ENCODE assay signal across 8 cellular contexts in genomic region chr14:100645200-100645985, GRCh38. TPM values are rescaled to one million over a fixed set of nuclear protein-coding genes. Genes with fewer than 3 reads are reported as not detected.
A peak's percentile ranks its signal among the peaks of the same experiment; 100 is the strongest.
DNase-seq lines count a peak whose midpoint lies in the region; ATAC-seq and TF ChIP-seq lines count a peak whose summit lies in the region.

No MANE protein-coding gene starts in this region.

- TF ChIP-seq POLR2A in heart left ventricle (IDR thresholded peaks at IDR 0.05), result no peak

- no peaks in the 10 kb centered on the region for H4K20me1 ChIP-seq in SU-DHL-6 (ENCODE audit: low read depth, low read length)

- H3K9me3 ChIP-seq in CD8-positive, alpha-beta memory T cell (ENCODE audit: low read length), result no peaks in the 10 kb centered on the region
- H3K9me3 ChIP-seq in SU-DHL-6 (ENCODE audit: insufficient read depth, low read length), result no peaks in the 10 kb centered on the region
- H3K9me3 ChIP-seq in heart left ventricle, result no peaks in the 10 kb centered on the region

- DNase-seq in CD8-positive, alpha-beta memory T cell, result peak; percentile 75 to 87 (median 76)
- peak; percentile 66 for DNase-seq in NCI-H1092 treated with DMSO at 0.1 percent for 48 hours (lab: John Stamatoyannopoulos, UW)
- peak; percentile 80 for DNase-seq in activated naive CD8-positive, alpha-beta T cell treated with anti-CD3 and anti-CD28 coated beads, Interleukin-2, amount 10 ng/mL, durations not matched to agents 7 days and 5 days
- peak; percentile 73 to 88 (median 83) for DNase-seq in heart left ventricle
- DNase-seq in pulmonary artery endothelial cell (ENCODE audit: low read depth, low spot score), result peak; percentile 54

- intact Hi-C loops in heart left ventricle (cut with DNase I), result loop anchor here in 9 of 10 donors (1.0 to 10.0 kb wide), 10 partner anchors 99 to 263 kb away; no protein-coding TSS in a partner anchor

- no peaks in the 10 kb centered on the region for H3K9me2 ChIP-seq in SU-DHL-6 (replicated peaks; ENCODE audit: insufficient read depth, low read length)

- no peaks in the 10 kb centered on the region for H3K36me3 ChIP-seq in CD8-positive, alpha-beta memory T cell (ENCODE audit: insufficient read depth, low read length)
- H3K36me3 ChIP-seq in SU-DHL-6 (ENCODE audit: low read length) (no peaks in the 10 kb centered on the region), heart left ventricle (no peaks in the 10 kb centered on the region)

- peaks cover 0 to 5% of the 10 kb centered on the region in 2 donors for H3K27me3 Mint-ChIP-seq in CD8-positive, alpha-beta memory T cell
- H3K27me3 Mint-ChIP-seq in activated naive CD8-positive, alpha-beta T cell treated with anti-CD3 and anti-CD28 coated beads, Interleukin-2, amount 10 ng/mL, durations not matched to agents 7 days and 5 days, result peaks cover 16% of the 10 kb centered on the region

- H3K4me1 ChIP-seq in CD8-positive, alpha-beta memory T cell (ENCODE audit: insufficient read depth, low read length), result peaks cover 33% of the 10 kb centered on the region
- peaks cover 0 to 13% (median 0%) of the 10 kb centered on the region in 12 donors for H3K4me1 ChIP-seq in heart left ventricle

- H3K9me3 Mint-ChIP-seq in CD8-positive, alpha-beta memory T cell, result peaks cover 0 to 4% (median 2%) of the 10 kb centered on the region in 5 donors
- H3K9me3 Mint-ChIP-seq in activated naive CD8-positive, alpha-beta T cell treated with anti-CD3 and anti-CD28 coated beads, Interleukin-2, amount 10 ng/mL, durations not matched to agents 7 days and 5 days, result peaks cover 2% of the 10 kb centered on the region

- POLR2A ChIA-PET in CD8-positive, alpha-beta memory T cell (lab: Charles Lee), result interaction anchor here (1.2 to 1.6 kb wide), 2 partner anchors 261 to 262 kb away, joined by 3 to 5 read pairs; no protein-coding TSS in a partner anchor
- POLR2A ChIA-PET in activated naive CD8-positive, alpha-beta T cell treated with anti-CD3 and anti-CD28 coated beads, Interleukin-2, amount 10 ng/mL, durations not matched to agents 7 days and 5 days (lab: Charles Lee), result interaction anchor here (1.0 to 2.5 kb wide), 9 partner anchors 28 to 270 kb away, joined by 3 to 15 read pairs (median 4); a partner anchor contains a TSS

- H3F3A ChIP-seq in SU-DHL-6 (ENCODE audit: insufficient read depth), result no peaks in the 10 kb centered on the region

- CTCF ChIA-PET in CD8-positive, alpha-beta memory T cell (lab: Charles Lee), result interaction anchor here (0.7 to 4.9 kb wide), 38 partner anchors 9 to 982 kb away, joined by 3 to 136 read pairs (median 6); partner anchors contain the start of genes BEGAIN and WDR25

- TF ChIP-seq CTCF in SU-DHL-6 (IDR thresholded peaks at IDR 0.05; ENCODE audit: insufficient read depth, low read length, poor library complexity, severe bottlenecking), result peak; percentile 61
- peak; percentile 49 to 85 (median 70) for TF ChIP-seq CTCF in heart left ventricle (IDR thresholded peaks at IDR 0.05)

- H2AFZ ChIP-seq in SU-DHL-6 (ENCODE audit: low read depth, low read length, severe bottlenecking), result no peak overlapping the region

- ATAC-seq in GM21723 (IDR thresholded peaks at IDR 0.05; ENCODE audit: unreplicated experiment) (peak; percentile 63), heart left ventricle (peak; percentile 55 to 90 (median 87)), HG03135 (IDR thresholded peaks at IDR 0.05; ENCODE audit: unreplicated experiment) (no peak)
- ATAC-seq in activated naive CD8-positive, alpha-beta T cell treated with anti-CD3 and anti-CD28 coated beads, Interleukin-2, amount 10 ng/mL, durations not matched to agents 7 days and 5 days (ENCODE audit: low read depth), result peak; percentile 80

- no peak overlapping the region for H3K4me3 ChIP-seq in CD8-positive, alpha-beta memory T cell (ENCODE audit: low read length)
- H3K4me3 ChIP-seq in SU-DHL-6 (ENCODE audit: insufficient read depth, low read length, poor library complexity, severe bottlenecking), result no peak overlapping the region
- no peak overlapping the region for H3K4me3 ChIP-seq in heart left ventricle

- peak overlapping the region in 4 of 8 donors; percentile 4 to 40 (median 22) for H3K27ac Mint-ChIP-seq in CD8-positive, alpha-beta memory T cell
- H3K27ac Mint-ChIP-seq in activated naive CD8-positive, alpha-beta T cell treated with anti-CD3 and anti-CD28 coated beads, Interleukin-2, amount 10 ng/mL, durations not matched to agents 7 days and 5 days, result peak overlapping the region; percentile 86

- WGBS in heart left ventricle, 4 donors, result 36 to 55% (median 39%) methylated on average over 7 to 12 of the region's 12 CpGs

- peak overlapping the region in 5 of 7 donors; percentile 13 to 56 (median 36) for H3K4me3 Mint-ChIP-seq in CD8-positive, alpha-beta memory T cell
- H3K4me3 Mint-ChIP-seq in activated naive CD8-positive, alpha-beta T cell treated with anti-CD3 and anti-CD28 coated beads, Interleukin-2, amount 10 ng/mL, durations not matched to agents 7 days and 5 days, result peak overlapping the region; percentile 72

- H3K27ac ChIP-seq in CD8-positive, alpha-beta memory T cell (ENCODE audit: low read depth, low read length), result peak overlapping the region; percentile 2
- no peak overlapping the region for H3K27ac ChIP-seq in SU-DHL-6 (ENCODE audit: low read depth, low read length)
- no peak overlapping the region for H3K27ac ChIP-seq in heart left ventricle

- H3K79me2 ChIP-seq in SU-DHL-6 (ENCODE audit: insufficient read depth, low read length), result no peaks in the 10 kb centered on the region

- peaks cover 41 to 55% (median 55%) of the 10 kb centered on the region in 3 donors for H3K4me1 Mint-ChIP-seq in CD8-positive, alpha-beta memory T cell
- peaks cover 54% of the 10 kb centered on the region for H3K4me1 Mint-ChIP-seq in activated naive CD8-positive, alpha-beta T cell treated with anti-CD3 and anti-CD28 coated beads, Interleukin-2, amount 10 ng/mL, durations not matched to agents 7 days and 5 days

- H3K36me3 Mint-ChIP-seq in CD8-positive, alpha-beta memory T cell, result no peaks in the 10 kb centered on the region
- peaks cover 2% of the 10 kb centered on the region for H3K36me3 Mint-ChIP-seq in activated naive CD8-positive, alpha-beta T cell treated with anti-CD3 and anti-CD28 coated beads, Interleukin-2, amount 10 ng/mL, durations not matched to agents 7 days and 5 days

- H3K27me3 ChIP-seq in CD8-positive, alpha-beta memory T cell (ENCODE audit: insufficient read depth, low read length, poor library complexity, severe bottlenecking), result no peaks in the 10 kb centered on the region
- H3K27me3 ChIP-seq in SU-DHL-6 (ENCODE audit: low read length), result no peaks in the 10 kb centered on the region
- peaks cover 0 to 9% (median 0%) of the 10 kb centered on the region in 9 donors for H3K27me3 ChIP-seq in heart left ventricle

- H3K4me2 ChIP-seq in SU-DHL-6 (ENCODE audit: low read depth, low read length, poor library complexity, severe bottlenecking), result no peak overlapping the region

- no peak overlapping the region for H3K9ac ChIP-seq in SU-DHL-6 (ENCODE audit: low read length)

RNA-seq across cellular contexts. Expression of gene BEGAIN, which starts 58.2 kb away (rescaled TPM):
- 1 to 10 TPM; 2.4 TPM for total RNA-seq in CD8-positive, alpha-beta memory T cell
- polyA plus RNA-seq in CD8-positive, alpha-beta memory T cell, result 0.26 TPM
- 1 to 10 TPM; 1.5 to 2.3 TPM for total RNA-seq in activated naive CD8-positive, alpha-beta T cell treated with anti-CD3 and anti-CD28 coated beads, Interleukin-2, amount 10 ng/mL, durations not matched to agents 7 days and 5 days
- 1 to 10 TPM in 5 of 9 donors, under 1 TPM in 4; 0.14 to 2.8 (median 1.9) TPM for total RNA-seq in heart left ventricle
- under 1 TPM; 0.24 to 0.46 TPM for polyA plus RNA-seq in heart left ventricle
- total RNA-seq in pulmonary artery endothelial cell, result 0.11 and 0.13 TPM in 2 replicates
